ENCODE assay signal across 29 cellular contexts in the genomic region with DNA sequence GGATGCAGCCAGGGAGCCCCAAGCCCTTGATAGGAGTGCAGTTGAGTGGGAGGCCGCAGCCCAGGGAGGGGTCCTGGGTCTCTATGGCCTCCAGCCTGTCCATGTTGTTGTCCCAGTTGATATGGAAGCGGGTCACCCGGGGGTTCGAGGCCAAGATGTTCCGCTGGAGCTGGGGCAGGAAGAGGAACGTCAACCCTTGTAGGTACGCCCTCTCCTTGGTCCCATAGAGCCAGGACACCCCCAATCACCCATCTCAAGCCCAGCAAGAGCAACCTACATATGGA. TPM values are rescaled to one million over a fixed set of nuclear protein-coding genes. Genes with fewer than 3 reads are reported as not detected.
DNase-seq lines count a peak whose midpoint lies in the region; ATAC-seq, FAIRE-seq and TF ChIP-seq lines count a peak whose summit lies in the region.
"Had no signal": no experiment of that assay in that cellular context is flagged by ENCODE, and none has a peak within 500 bp of the region (broad histone marks: within the 10 kb centered on the region; RNA-seq: fewer than 3 reads in every experiment).

No MANE protein-coding gene starts in this region.

- peaks cover 12 to 39% (median 31%) of the 10 kb centered on the region in 12 donors for H3K4me1 ChIP-seq in heart left ventricle
- H3K4me1 ChIP-seq in gastroesophageal sphincter: peaks cover 7 to 38% (median 24%) of the 10 kb centered on the region in 3 donors
- peaks cover 33 to 34% of the 10 kb centered on the region in 2 donors for H3K4me1 ChIP-seq in gastrocnemius medialis
- peaks cover 33% of the 10 kb centered on the region for H3K4me1 ChIP-seq in upper lobe of right lung

- intact Hi-C loops in heart left ventricle (cut with DNase I): no loop called here
- intact Hi-C loops in left ventricle myocardium superior (cut with micrococcal nuclease): no loop called here
- intact Hi-C loops in gastrocnemius medialis (cut with DNase I; ENCODE audit: low total_unique reads): no loop called here
- intact Hi-C loops in upper lobe of right lung (cut with DNase I): no loop called here

- H3K4me3 ChIP-seq in heart left ventricle: no peak overlapping the region
- H3K4me3 ChIP-seq in gastroesophageal sphincter: no peak overlapping the region
- H3K4me3 ChIP-seq in gastrocnemius medialis: no peak overlapping the region
- H3K4me3 ChIP-seq in upper lobe of right lung: no peak overlapping the region
- H3K4me3 ChIP-seq: A549, lung, neural progenitor cell, thyroid gland had no signal

- FAIRE-seq in H54 (lab: Jason Lieb, UNC): no peak
- FAIRE-seq: A549, GM18507 had no signal

- WGBS in heart left ventricle, 4 donors: 91 to 97% (median 95%) methylated on average over 7 of the region's 7 CpGs
- 75 to 100% methylated on average over 1 to 2 of the region's 7 CpGs for WGBS in gastroesophageal sphincter (ENCODE audit: low coverage in 1 of 2), 2 donors

- DNase-seq in heart left ventricle (no peak), left ventricle myocardium superior (no peak), gastrocnemius medialis (no peak), upper lobe of right lung (no peak), RPMI8226 (no peak), occipital lobe (lab: John Stamatoyannopoulos, UW) (no peak), H54 (ENCODE audit: insufficient read length, low spot score) (no peak)
- DNase-seq: activated CD4-positive, alpha-beta memory T cell treated with anti-CD3 and anti-CD28 coated beads, Interleukin-2, amount 10 ng/mL, durations not matched to agents 7 days and 5 days; activated CD4-positive, CD25-positive, alpha-beta regulatory T cell treated with anti-CD3 and anti-CD28 coated beads, Interleukin-2, amount 50 U/mL, for 72 hours; activated effector memory CD4-positive, alpha-beta T cell treated with anti-CD3 and anti-CD28 coated beads, Interleukin-2, amount 50 U/mL, for 16 hours; activated naive CD8-positive, alpha-beta T cell treated with anti-CD3 and anti-CD28 coated beads, Interleukin-2, amount 10 ng/mL, durations not matched to agents 7 days and 5 days; effector CD8-positive, alpha-beta T cell; foreskin fibroblast; H7; hypothalamus; NCI-H1436 treated with DMSO at 0.1 percent for 48 hours; NCI-H510A; stimulated activated CD4-positive, alpha-beta T cell treated with anti-CD3 and anti-CD28 coated beads, Interleukin-4, amount 100 ng/mL, for 1 hour; stimulated activated naive B cell treated with anti-CD40 and anti-IgM and Interleukin-4, amounts not matched to agents 10 μg/mL and 1 μg/mL and 100 μg/mL, for 72 hours; T-helper 1 cell; thyroid gland had no signal

- H3K9me3 ChIP-seq in heart left ventricle (no peaks in the 10 kb centered on the region), gastroesophageal sphincter (no peaks in the 10 kb centered on the region), gastrocnemius medialis (no peaks in the 10 kb centered on the region), upper lobe of right lung (no peaks in the 10 kb centered on the region)
- H3K9me3 ChIP-seq: A549, thyroid gland had no signal

- H3K36me3 ChIP-seq in heart left ventricle (no peaks in the 10 kb centered on the region), gastroesophageal sphincter (no peaks in the 10 kb centered on the region), gastrocnemius medialis (no peaks in the 10 kb centered on the region), upper lobe of right lung (no peaks in the 10 kb centered on the region)
- H3K36me3 ChIP-seq: thyroid gland had no signal

- TF ChIP-seq POLR2A in heart left ventricle (IDR thresholded peaks at IDR 0.05) (no peak), gastroesophageal sphincter (IDR thresholded peaks at IDR 0.05) (no peak), gastrocnemius medialis (IDR thresholded peaks at IDR 0.05) (no peak), H54 (IDR thresholded peaks at IDR 0.05; ENCODE audit: low read depth, low read length) (no peak)

- H3K27ac ChIP-seq in heart left ventricle (peak overlapping the region in 10 of 12 donors; percentile 29 to 100 (median 99)), gastroesophageal sphincter (peak overlapping the region in 3 of 4 donors; percentile 98 to 100 (median 99)), gastrocnemius medialis (peak overlapping the region; percentile 98 to 100 (median 99)), upper lobe of right lung (peak overlapping the region; percentile 100)
- H3K27ac ChIP-seq: A549, neural progenitor cell had no signal

- TF ChIP-seq EP300 in gastroesophageal sphincter (IDR thresholded peaks at IDR 0.05): no peak

- in situ Hi-C loops in gastrocnemius medialis (cut with MboI; ENCODE audit: low sequenced_read_pairs in 4 of 4): no loop called here

- H3K27me3 ChIP-seq in heart left ventricle (no peaks in the 10 kb centered on the region), gastroesophageal sphincter (no peaks in the 10 kb centered on the region), gastrocnemius medialis (no peaks in the 10 kb centered on the region), upper lobe of right lung (no peaks in the 10 kb centered on the region)
- H3K27me3 ChIP-seq: neural progenitor cell, thyroid gland had no signal

- TF ChIP-seq CTCF in heart left ventricle (IDR thresholded peaks at IDR 0.05) (no peak), gastroesophageal sphincter (IDR thresholded peaks at IDR 0.05) (no peak), gastrocnemius medialis (IDR thresholded peaks at IDR 0.05 in 4 of 5, conservative IDR thresholded peaks at IDR 0.05 in 1 of 5) (no peak), upper lobe of right lung (IDR thresholded peaks at IDR 0.05) (no peak)

- no peak for ATAC-seq in heart left ventricle
- no peak for ATAC-seq in left ventricle myocardium superior
- ATAC-seq in gastroesophageal sphincter: no peak
- ATAC-seq in gastrocnemius medialis: no peak
- no peak for ATAC-seq in upper lobe of right lung
- ATAC-seq: A549; Panc1; stimulated activated naive B cell treated with anti-CD40 and anti-IgM and Interleukin-4, amounts not matched to agents 10 μg/mL and 1 μg/mL and 100 μg/mL, for 72 hours had no signal

RNA-seq across cellular contexts. Expression of gene PRKACA, which starts 2.9 kb away (rescaled TPM):
- total RNA-seq in heart left ventricle: 100 to 1,000 TPM; 216 to 554 (median 459) TPM
- polyA plus RNA-seq in heart left ventricle: 100 to 1,000 TPM; 234 to 327 TPM
- total RNA-seq in left ventricle myocardium superior: 514 TPM
- total RNA-seq in gastroesophageal sphincter: 100 to 1,000 TPM in 1 of 4 donors, 10 to 100 TPM in 3; 62.3 to 138 (median 76.6) TPM
- total RNA-seq in gastrocnemius medialis: 100 to 1,000 TPM in 3 of 4 donors, 10 to 100 TPM in 1; 74.7 to 180 (median 147) TPM
- total RNA-seq in upper lobe of right lung: 85.7 TPM
- 29.3 TPM for total RNA-seq in occipital lobe

RNA-seq across cellular contexts. Expression of gene ASF1B, which starts 15.9 kb away (rescaled TPM):
- total RNA-seq in heart left ventricle: 1 to 10 TPM in 4 of 9 donors, under 1 TPM in 5; 0.42 to 7.0 (median 0.91) TPM
- 1 to 10 TPM in 1 of 2 donors, under 1 TPM in 1; 0.19 to 1.0 TPM for polyA plus RNA-seq in heart left ventricle
- 1.6 TPM for total RNA-seq in left ventricle myocardium superior
- 1 to 10 TPM in 1 of 4 donors, not detected in 3; 1.2 TPM for total RNA-seq in gastroesophageal sphincter
- 1 to 10 TPM in 3 of 4 donors, not detected in 1; 1.2 to 4.1 (median 1.5) TPM for total RNA-seq in gastrocnemius medialis
- 1.9 TPM for total RNA-seq in upper lobe of right lung
- 1.4 TPM for total RNA-seq in occipital lobe

RNA-seq across cellular contexts. Expression of gene SAMD1, which starts 29.9 kb away (rescaled TPM):
- total RNA-seq in heart left ventricle (10 to 100 TPM; 30.5 to 55.5 (median 38.3) TPM), left ventricle myocardium superior (58.0 TPM), gastroesophageal sphincter (10 to 100 TPM; 21.9 to 61.3 (median 41.3) TPM), gastrocnemius medialis (10 to 100 TPM; 15.1 to 71.8 (median 40.2) TPM), upper lobe of right lung (45.9 TPM), occipital lobe (37.1 TPM)
- polyA plus RNA-seq in heart left ventricle: 10 to 100 TPM; 26.7 to 62.6 TPM

RNA-seq across cellular contexts. Expression of gene C19orf67, which starts 34.9 kb away (rescaled TPM):
- total RNA-seq in heart left ventricle: not detected
- not detected for polyA plus RNA-seq in heart left ventricle
- not detected for total RNA-seq in left ventricle myocardium superior
- not detected for total RNA-seq in gastroesophageal sphincter
- not detected for total RNA-seq in gastrocnemius medialis
- not detected for total RNA-seq in upper lobe of right lung
- total RNA-seq in occipital lobe: not detected
- total RNA-seq: activated naive CD8-positive, alpha-beta T cell treated with anti-CD3 and anti-CD28 coated beads, Interleukin-2, amount 10 ng/mL, durations not matched to agents 7 days and 5 days; cerebellum; SK-MEL-5; thyroid gland had no signal
- polyA plus RNA-seq: A549 had no signal

RNA-seq across cellular contexts. Expression of gene MISP3, which starts 47.9 kb away (rescaled TPM):
- 10 to 100 TPM in 1 of 9 donors, 1 to 10 TPM in 8; 3.5 to 28.7 (median 5.7) TPM for total RNA-seq in heart left ventricle
- polyA plus RNA-seq in heart left ventricle: 10 to 100 TPM in 1 of 2 donors, 1 to 10 TPM in 1; 5.7 to 10.0 TPM
- 6.8 TPM for total RNA-seq in left ventricle myocardium superior
- total RNA-seq in gastroesophageal sphincter: 1 to 10 TPM; 2.7 to 9.5 (median 5.6) TPM
- total RNA-seq in gastrocnemius medialis: 1 to 10 TPM; 1.8 to 8.0 (median 5.7) TPM
- 6.7 TPM for total RNA-seq in upper lobe of right lung
- total RNA-seq in occipital lobe: 1.6 TPM
